8 cellular contexts compared by ENCODE assay signal in the genomic region with DNA sequence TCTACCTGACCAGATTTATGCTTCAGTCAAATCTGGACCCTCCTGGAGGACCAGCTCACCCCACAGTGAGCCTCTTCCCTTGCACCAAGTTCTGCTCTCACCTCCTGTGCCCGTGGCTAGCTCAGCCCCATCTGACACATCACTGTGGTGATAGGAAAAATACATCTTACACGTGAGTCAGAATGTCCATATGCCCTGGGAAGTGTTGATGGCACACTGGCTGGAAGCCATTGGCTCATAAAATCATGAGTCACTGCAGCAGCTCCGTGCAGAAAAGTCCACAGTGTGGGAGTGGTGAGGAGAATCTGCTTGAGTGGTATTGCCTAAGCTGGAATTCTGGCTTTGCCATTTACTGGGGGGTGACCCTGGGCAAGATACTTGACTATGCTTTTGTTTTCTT. TPM values are rescaled to one million over a fixed set of nuclear protein-coding genes. Genes with fewer than 3 reads are reported as not detected.
A peak's percentile ranks its signal among the peaks of the same experiment; 100 is the strongest.
DNase-seq lines count a peak whose midpoint lies in the region; ATAC-seq, FAIRE-seq and TF ChIP-seq lines count a peak whose summit lies in the region.

No MANE protein-coding gene starts in this region.

- H2AFZ ChIP-seq in HepG2 (ENCODE audit: low read length) = no peak overlapping the region

- DNase-seq in EH (ENCODE audit: low read depth) = peak; percentile 99
- DNase-seq in NCI-H446 treated with DMSO at 0.1 percent for 48 hours (lab: John Stamatoyannopoulos, UW) = peak; percentile 92
- peak; percentile 15 to 65 for DNase-seq in ascending aorta (ENCODE audit: low spot score in 2 of 2)
- peak; percentile 28 for DNase-seq in HepG2 (ENCODE audit: low spot score)
- peak; percentile 83 for DNase-seq in transverse colon
- DNase-seq in NCI-H510A (lab: John Stamatoyannopoulos, UW) = no peak

- CTCF ChIA-PET in HepG2 (lab: Yijun Ruan, JAX; ENCODE audit: low intra/inter-chr PET ratio, low total read pairs) = no interaction called here

- ATAC-seq in HepG2 (peak; percentile 45; the same call in 1 of the 3 replicates), GM21619 (IDR thresholded peaks at IDR 0.05; ENCODE audit: unreplicated experiment) (no peak), GM21528 (IDR thresholded peaks at IDR 0.05; ENCODE audit: low FRiP score, unreplicated experiment) (no peak)

- H3K36me3 ChIP-seq in ascending aorta (no peaks in the 10 kb centered on the region), HepG2 (replicated peaks in 1 of 2; ENCODE audit: control insufficient read depth in 1 of 2, insufficient read depth in 2 of 2, low read length in 2 of 2) (no peaks in the 10 kb centered on the region), transverse colon (no peaks in the 10 kb centered on the region)

- H3K79me2 ChIP-seq in HepG2 (ENCODE audit: insufficient read depth, low read length) = no peaks in the 10 kb centered on the region

- no peak for FAIRE-seq in HepG2 (lab: Jason Lieb, UNC)

- WGBS in HepG2 (ENCODE audit: low lambda C conversion rate) = 3% methylated on average over 3 of the region's 3 CpGs
- WGBS in transverse colon (ENCODE audit: low coverage in 1 of 2), 2 donors = 0 to 10% methylated on average over 1 to 3 of the region's 3 CpGs

- TF ChIP-seq EP300 in HepG2 (IDR thresholded peaks at IDR 0.05; ENCODE audit: low read depth in 2 of 2, low read length in 2 of 2) (no peak), HepG2 (CRISPR knock-in tag; IDR thresholded peaks at IDR 0.05; ENCODE audit: borderline replicate concordance) (no peak), transverse colon (IDR thresholded peaks at IDR 0.05; ENCODE audit: low read depth) (no peak)

- no peak for TF ChIP-seq RAD21 in HepG2 (CRISPR knock-in tag; IDR thresholded peaks at IDR 0.05)

- H3K4me1 ChIP-seq in ascending aorta = no peaks in the 10 kb centered on the region
- H3K4me1 ChIP-seq in HepG2 (ENCODE audit: insufficient read depth, low read length) = no peaks in the 10 kb centered on the region
- H3K4me1 ChIP-seq in transverse colon = peaks cover 6 to 10% (median 8%) of the 10 kb centered on the region in 4 donors

- TF ChIP-seq CTCF in ascending aorta (IDR thresholded peaks at IDR 0.05) (no peak), HepG2 (CRISPR knock-in tag; IDR thresholded peaks at IDR 0.05) (no peak), transverse colon (IDR thresholded peaks at IDR 0.05) (no peak)

- no peak overlapping the region for H3K9ac ChIP-seq in HepG2 (ENCODE audit: insufficient read depth, low read depth, low read length)

- no TSS peak for BruUV-seq in HepG2 (replicated peaks; lab: Mats Ljungman, UMichigan)

- TF ChIP-seq POLR2A in HepG2 (IDR thresholded peaks at IDR 0.05; ENCODE audit: insufficient read depth in 1 of 2, low read depth in 2 of 2, low read length in 2 of 2) (no peak), transverse colon (IDR thresholded peaks at IDR 0.05) (no peak)

- H4K20me1 ChIP-seq in HepG2 (ENCODE audit: insufficient read depth, low read length) = no peaks in the 10 kb centered on the region

- H3K27me3 ChIP-seq in ascending aorta (no peaks in the 10 kb centered on the region), HepG2 (ENCODE audit: control insufficient read depth in 1 of 2, insufficient read depth in 2 of 2, low read length in 2 of 2) (no peaks in the 10 kb centered on the region; a peak in 1 of 5 replicates), transverse colon (no peaks in the 10 kb centered on the region)

- H3K27ac ChIP-seq in ascending aorta (no peak overlapping the region), HepG2 (ENCODE audit: extremely low read length, insufficient read depth, low read length) (no peak overlapping the region), transverse colon (no peak overlapping the region)

- in situ Hi-C loops in HepG2 (cut with HindIII; ENCODE audit: extremely low pct_ligation_motif_present, low pct_unique_long_range_greater_than_20kb) (no loop called here), transverse colon (cut with MboI; ENCODE audit: low pct_ligation_motif_present in 1 of 4, low pct_unique_long_range_greater_than_20kb in 1 of 4, low sequenced_read_pairs in 3 of 4) (no loop called here)

- no peak overlapping the region for H3K4me3 ChIP-seq in ascending aorta
- no peak overlapping the region for H3K4me3 ChIP-seq in HepG2 (replicated peaks in 1 of 3; ENCODE audit: insufficient read depth in 1 of 3, low read depth in 2 of 3, low read length in 3 of 3)
- H3K4me3 ChIP-seq in transverse colon = no peak overlapping the region

- POLR2A ChIA-PET in HepG2 (lab: Yijun Ruan, JAX) = no interaction called here

- H3K9me3 ChIP-seq in ascending aorta (no peaks in the 10 kb centered on the region), HepG2 (ENCODE audit: low read length) (no peaks in the 10 kb centered on the region), transverse colon (no peaks in the 10 kb centered on the region)

- no peak overlapping the region for H3K4me2 ChIP-seq in HepG2 (ENCODE audit: low read depth, low read length)

- intact Hi-C loops in ascending aorta (cut with DNase I) = no loop called here
- intact Hi-C loops in HepG2 (cut with micrococcal nuclease; ENCODE audit: unreplicated experiment) = no loop called here
- intact Hi-C loops in transverse colon (cut with DNase I; ENCODE audit: low total_unique reads) = no loop called here

TF ChIP-seq in HepG2, 621 proteins besides CTCF, POLR2A, EP300 and RAD21 (continues in another document):
- TF ChIP-seq TBP (CRISPR knock-in tag; IDR thresholded peaks at IDR 0.05) (no peak), TP53 (CRISPR knock-in tag; conservative IDR thresholded peaks at IDR 0.05) (no peak), BHLHE40 (IDR thresholded peaks at IDR 0.05; ENCODE audit: low read length) (peak; percentile 80), ZNF256 (CRISPR knock-in tag; conservative IDR thresholded peaks at IDR 0.05) (no peak), TBL1XR1 (IDR thresholded peaks at IDR 0.05; ENCODE audit: borderline replicate concordance, low read length, partially characterized antibody) (no peak), ZNF20 (CRISPR knock-in tag; IDR thresholded peaks at IDR 0.05) (no peak), ZNF572 (CRISPR knock-in tag; IDR thresholded peaks at IDR 0.05) (no peak), FOSL2 (CRISPR knock-in tag; IDR thresholded peaks at IDR 0.05) (peak; percentile 76), ZNF451 (CRISPR knock-in tag; IDR thresholded peaks at IDR 0.05) (no peak)

RNA-seq across cellular contexts. Expression of gene RAPGEF4, which starts 42.6 kb away (rescaled TPM):
- 79.9 TPM for total RNA-seq in ascending aorta
- 0.91 TPM in 2 replicates for total RNA-seq in HepG2 (2016; rRNA removed; fragmentation: Illumina TruSeq; extraction: Trizol)
- total RNA-seq in HepG2 (2016; cell fraction: cytosol; rRNA removed; fragmentation: Illumina TruSeq; extraction: Trizol; ENCODE audit: low read depth) = 0.09 TPM in 1 of 2 replicates, not detected in the other
- 0.54 and 0.63 TPM in 2 replicates for total RNA-seq in HepG2 (2016; cell fraction: insoluble cytoplasmic fraction; rRNA removed; fragmentation: Illumina TruSeq; extraction: Trizol)
- total RNA-seq in HepG2 (2016; cell fraction: membrane; rRNA removed; fragmentation: Illumina TruSeq; extraction: Trizol) = 0.24 and 0.53 TPM in 2 replicates
- 0.53 and 0.56 TPM in 2 replicates for total RNA-seq in HepG2 (2016; cell fraction: nucleus; rRNA removed; fragmentation: Illumina TruSeq; extraction: Trizol)
- 0.78 and 0.93 TPM in 2 replicates for polyA plus RNA-seq in HepG2 (2011; rRNA removed)
- polyA plus RNA-seq in HepG2 (2011; cell fraction: cytosol; rRNA removed) = 0.19 and 0.24 TPM in 2 replicates
- 2.5 and 2.8 TPM in 2 replicates for polyA plus RNA-seq in HepG2 (2011; cell fraction: nucleus; rRNA removed)
- 0.65 and 1.2 TPM in 2 replicates for polyA plus RNA-seq in HepG2 (2012)
- polyA plus RNA-seq in HepG2 (2016; cell fraction: cytosol; fragmentation: Illumina TruSeq; extraction: Trizol; ENCODE audit: low read depth) = 0.03 and 0.10 TPM in 2 replicates
- polyA plus RNA-seq in HepG2 (2016; cell fraction: insoluble cytoplasmic fraction; fragmentation: Illumina TruSeq; extraction: Trizol; ENCODE audit: low read depth) = 0.47 and 0.78 TPM in 2 replicates
- 0.13 and 0.31 TPM in 2 replicates for polyA plus RNA-seq in HepG2 (2016; cell fraction: membrane; fragmentation: Illumina TruSeq; extraction: Trizol; ENCODE audit: low read depth)
- 0.53 and 0.68 TPM in 2 replicates for polyA plus RNA-seq in HepG2 (2016; cell fraction: nucleus; fragmentation: Illumina TruSeq; extraction: Trizol; ENCODE audit: insufficient read depth, low read depth)
- polyA minus RNA-seq in HepG2 (2011; rRNA and poly(A)+ RNA removed; ENCODE audit: low replicate concordance) = 3.3 and 5.8 TPM in 2 replicates
- 0.20 and 0.88 TPM in 2 replicates for polyA minus RNA-seq in HepG2 (2011; cell fraction: cytosol; rRNA and poly(A)+ RNA removed)
- polyA minus RNA-seq in HepG2 (2011; cell fraction: nucleus; rRNA and poly(A)+ RNA removed) = 10.7 and 12.4 TPM in 2 replicates
- total RNA-seq in transverse colon = 10 to 100 TPM in 1 of 4 donors, 1 to 10 TPM in 2, not detected in 1; 1.4 to 12.3 (median 2.2) TPM
